In genomic region chrX:14873676-14874049, GRCh38 we compare ENCODE assay signal across 8 cellular contexts. TPM values are rescaled to one million over a fixed set of nuclear protein-coding genes. Genes with fewer than 3 reads are reported as not detected.
DNase-seq lines count a peak whose midpoint lies in the region; FAIRE-seq and TF ChIP-seq lines count a peak whose summit lies in the region.

No MANE protein-coding gene starts in this region.

- H3K36me3 ChIP-seq in Caco-2 (ENCODE audit: control insufficient read depth, insufficient read depth, low read length) = no peaks in the 10 kb centered on the region
- no peaks in the 10 kb centered on the region for H3K36me3 ChIP-seq in ovary

- no peaks in the 10 kb centered on the region for H3K36me3 Mint-ChIP-seq in Caco-2 (ENCODE audit: insufficient read depth, unreplicated experiment)

- H3K4me3 ChIP-seq in Caco-2 (ENCODE audit: low read depth, low read length) (peak overlapping the region; percentile 76), epithelial cell of esophagus (ENCODE audit: low read length) (peak overlapping the region; percentile 74), ovary (peak overlapping the region; percentile 63)

- no peaks in the 10 kb centered on the region for H3K9me3 Mint-ChIP-seq in Caco-2 (ENCODE audit: unreplicated experiment)

- TF ChIP-seq CTCF in Caco-2 (IDR thresholded peaks at IDR 0.05; ENCODE audit: insufficient read depth in 1 of 2, low read depth in 1 of 2, low read length in 1 of 2, severe bottlenecking in 1 of 2, unreplicated experiment in 1 of 2) = no peak
- TF ChIP-seq CTCF in epithelial cell of esophagus (IDR thresholded peaks at IDR 0.05; ENCODE audit: insufficient read depth, low read depth, low read length, missing control alignments) = no peak
- TF ChIP-seq CTCF in ovary (IDR thresholded peaks at IDR 0.05) = no peak

- POLR2A ChIA-PET in Caco-2 (lab: Charles Lee) = interaction anchor here (0.5 to 1.1 kb wide), 2 partner anchors 86 to 1139 kb away, joined by 4 to 5 read pairs; partner anchors contain the start of genes OFD1 and TRAPPC2

- 30 to 38% (median 37%) methylated on average over 8 of the region's 8 CpGs for WGBS in ovary, 3 donors

- H3K27me3 Mint-ChIP-seq in Caco-2 (ENCODE audit: insufficient read depth, unreplicated experiment) = no peaks in the 10 kb centered on the region

- intact Hi-C loops in Caco-2 (cut with micrococcal nuclease; ENCODE audit: unreplicated experiment) = loop anchor here (10.0 kb wide), 1 partner anchor 271 kb away; no protein-coding TSS in a partner anchor
- intact Hi-C loops in ovary (cut with DNase I) = no loop called here

- H3K4me3 Mint-ChIP-seq in Caco-2 (ENCODE audit: unreplicated experiment) = peak overlapping the region; percentile 78

- no peak for FAIRE-seq in HTR-8/SVneo (lab: Jason Lieb, UNC)

- BruUV-seq in Caco-2 (replicated peaks; lab: Mats Ljungman, UMichigan) = TSS peak; percentile 61

- no peaks in the 10 kb centered on the region for H3K4me1 Mint-ChIP-seq in Caco-2 (ENCODE audit: low read depth, unreplicated experiment)

- no peaks in the 10 kb centered on the region for H3K27me3 ChIP-seq in Caco-2 (replicated peaks; ENCODE audit: control insufficient read depth, insufficient read depth, low read length)
- H3K27me3 ChIP-seq in ovary = no peaks in the 10 kb centered on the region

- peak overlapping the region in 1 of 2 donors; percentile 75 for H3K27ac ChIP-seq in ovary

- DNase-seq in Caco-2 = no peak
- DNase-seq in OCI-M1 (lab: John Stamatoyannopoulos, UW) = peak; percentile 39
- DNase-seq in epithelial cell of esophagus (ENCODE audit: low read depth) = no peak
- DNase-seq in ovary = peak in 1 of 5 donors; percentile 9
- DNase-seq in foreskin melanocyte = no peak
- DNase-seq in HTR-8/SVneo (ENCODE audit: insufficient read length, low spot score) = no peak
- no peak for DNase-seq in SK-N-DZ (ENCODE audit: low spot score)
- DNase-seq in T-helper 9 cell = no peak

- peak overlapping the region; percentile 64 for H3K27ac Mint-ChIP-seq in Caco-2 (ENCODE audit: unreplicated experiment)

- H3K9me3 ChIP-seq in Caco-2 (no peaks in the 10 kb centered on the region), ovary (no peaks in the 10 kb centered on the region)

- CTCF ChIA-PET in Caco-2 (lab: Charles Lee) = no interaction called here

- no peaks in the 10 kb centered on the region for H3K4me1 ChIP-seq in Caco-2
- peaks cover 1% of the 10 kb centered on the region for H3K4me1 ChIP-seq in ovary (ENCODE audit: insufficient read depth)

- no peak for TF ChIP-seq POLR2A in ovary (IDR thresholded peaks at IDR 0.05)

- no peak for TF ChIP-seq EP300 in ovary (IDR thresholded peaks at IDR 0.05)

RNA-seq across cellular contexts. Expression of gene MOSPD2, which starts 0.4 kb away (rescaled TPM):
- 13.0 and 13.8 TPM in 2 replicates for total RNA-seq in Caco-2 (2022)
- 10 to 100 TPM in 5 of 7 donors, 1 to 10 TPM in 2; 8.8 to 18.7 (median 11.2) TPM for total RNA-seq in ovary
- 10 to 100 TPM in 1 of 2 donors, 1 to 10 TPM in 1; 6.0 to 12.1 TPM for polyA plus RNA-seq in ovary
- polyA plus RNA-seq in SK-N-DZ (2014; cell fraction: cytosol; rRNA removed) = 8.1 and 11.0 TPM in 2 replicates
- polyA plus RNA-seq in SK-N-DZ (2014; cell fraction: nucleus; rRNA removed) = 19.2 and 34.4 TPM in 2 replicates

RNA-seq across cellular contexts. Expression of gene FANCB, which starts 0.8 kb away (rescaled TPM):
- total RNA-seq in Caco-2 (2022) (8.1 and 8.8 TPM in 2 replicates), ovary (1 to 10 TPM in 6 of 7 donors, under 1 TPM in 1; 0.92 to 3.1 (median 2.8) TPM)
- under 1 TPM; 0.23 to 0.43 TPM for polyA plus RNA-seq in ovary
- polyA plus RNA-seq in SK-N-DZ (2014; cell fraction: cytosol; rRNA removed) = 5.3 and 6.0 TPM in 2 replicates
- polyA plus RNA-seq in SK-N-DZ (2014; cell fraction: nucleus; rRNA removed) = 4.5 and 7.8 TPM in 2 replicates
